Comparison of ENCODE assay signal across 17 cellular contexts in genomic region chr5:39198080-39198479, GRCh38. TPM values are rescaled to one million over a fixed set of nuclear protein-coding genes. Genes with fewer than 3 reads are reported as not detected.
DNase-seq lines count a peak whose midpoint lies in the region; ATAC-seq and TF ChIP-seq lines count a peak whose summit lies in the region.
"Had no signal": no experiment of that assay in that cellular context is flagged by ENCODE, and none has a peak within 500 bp of the region (broad histone marks: within the 10 kb centered on the region; RNA-seq: fewer than 3 reads in every experiment).

No MANE protein-coding gene starts in this region.

- intact Hi-C loops in CD8-positive, alpha-beta T cell (cut with DNase I, micrococcal nuclease): no loop called here
- intact Hi-C loops in activated T-helper 1 cell treated with anti-CD3 and anti-CD28 coated beads, Interleukin-12 subunit alpha, Interleukin-12 subunit beta, Interleukin-2, Interleukin-4 antibody, amounts not matched to agents 30 ng/mL and 10 ng/mL and 1 ng/mL, durations not matched to agents 14 hours and 24 hours and 36 hours (cut with micrococcal nuclease): loop anchor here (5.0 kb wide), 2 partner anchors 126 to 1479 kb away; partner anchors contain the start of genes PTGER4 and RICTOR

- no peak for DNase-seq in CD8-positive, alpha-beta T cell
- DNase-seq in HT-29 (ENCODE audit: low spot score) (peak; percentile 76), immature natural killer cell (no peak), MG63 (no peak), KG1 (lab: John Stamatoyannopoulos, UW) (no peak), GM13976 (ENCODE audit: low spot score) (no peak), nucleus accumbens (lab: John Stamatoyannopoulos, UW) (no peak)
- DNase-seq in activated T-helper 1 cell treated with anti-CD3 and anti-CD28 coated beads, Interleukin-12 subunit alpha, Interleukin-12 subunit beta, Interleukin-2, Interleukin-4 antibody, amounts not matched to agents 30 ng/mL and 10 ng/mL and 1 ng/mL, durations not matched to agents 14 hours and 24 hours and 36 hours (ENCODE audit: low spot score): no peak
- DNase-seq: activated CD4-positive, CD25-positive, alpha-beta regulatory T cell treated with anti-CD3 and anti-CD28 coated beads, Interleukin-2, amount 50 U/mL, for 72 hours; adrenal gland; HFFc6; kidney; NCI-H1694 treated with DMSO at 0.1 percent for 48 hours; NCI-H82 had no signal

- peaks cover 45% of the 10 kb centered on the region for H3K4me1 ChIP-seq in CD8-positive, alpha-beta T cell (ENCODE audit: insufficient read depth, low read length)
- H3K4me1 ChIP-seq: adrenal gland, suprapubic skin had no signal

- peak overlapping the region; percentile 80 for H3K4me3 Mint-ChIP-seq in CD8-positive, alpha-beta T cell
- peak overlapping the region; percentile 82 for H3K4me3 Mint-ChIP-seq in activated T-helper 1 cell treated with anti-CD3 and anti-CD28 coated beads, Interleukin-12 subunit alpha, Interleukin-12 subunit beta, Interleukin-2, Interleukin-4 antibody, amounts not matched to agents 30 ng/mL and 10 ng/mL and 1 ng/mL, durations not matched to agents 14 hours and 24 hours and 36 hours
- H3K4me3 Mint-ChIP-seq in immature natural killer cell: peak overlapping the region; percentile 20 to 67 (median 31)
- H3K4me3 Mint-ChIP-seq: HFFc6 had no signal

- no peaks in the 10 kb centered on the region for H3K27me3 Mint-ChIP-seq in CD8-positive, alpha-beta T cell (ENCODE audit: low read depth)
- H3K27me3 Mint-ChIP-seq in activated T-helper 1 cell treated with anti-CD3 and anti-CD28 coated beads, Interleukin-12 subunit alpha, Interleukin-12 subunit beta, Interleukin-2, Interleukin-4 antibody, amounts not matched to agents 30 ng/mL and 10 ng/mL and 1 ng/mL, durations not matched to agents 14 hours and 24 hours and 36 hours (ENCODE audit: insufficient read depth): no peaks in the 10 kb centered on the region
- peaks cover 0 to 4% (median 2%) of the 10 kb centered on the region in 3 donors for H3K27me3 Mint-ChIP-seq in immature natural killer cell (ENCODE audit: low read depth in 3 of 3)

- H3K4me3 ChIP-seq in CD8-positive, alpha-beta T cell (ENCODE audit: low read depth, low read length): peak overlapping the region; percentile 55
- H3K4me3 ChIP-seq in MG63: no peak overlapping the region
- H3K4me3 ChIP-seq: adrenal gland, suprapubic skin had no signal

- ATAC-seq in CD8-positive, alpha-beta T cell: peak; percentile 17

- H3K27ac ChIP-seq in CD8-positive, alpha-beta T cell (ENCODE audit: low read depth, low read length): peak overlapping the region; percentile 16
- H3K27ac ChIP-seq: adrenal gland, C4-2B, suprapubic skin had no signal

- H3K36me3 ChIP-seq in CD8-positive, alpha-beta T cell (ENCODE audit: insufficient read depth, low read length): no peaks in the 10 kb centered on the region
- H3K36me3 ChIP-seq in MG63: no peaks in the 10 kb centered on the region
- H3K36me3 ChIP-seq: adrenal gland, suprapubic skin had no signal

- no peaks in the 10 kb centered on the region for H3K9me3 ChIP-seq in CD8-positive, alpha-beta T cell (ENCODE audit: low read length)
- no peaks in the 10 kb centered on the region for H3K9me3 ChIP-seq in MG63
- H3K9me3 ChIP-seq: adrenal gland, suprapubic skin had no signal

- in situ Hi-C loops in GM13976 (cut with MboI; ENCODE audit: low sequenced_read_pairs, unreplicated experiment): no loop called here

- peak overlapping the region; percentile 85 for H3K27ac Mint-ChIP-seq in CD8-positive, alpha-beta T cell
- H3K27ac Mint-ChIP-seq in activated T-helper 1 cell treated with anti-CD3 and anti-CD28 coated beads, Interleukin-12 subunit alpha, Interleukin-12 subunit beta, Interleukin-2, Interleukin-4 antibody, amounts not matched to agents 30 ng/mL and 10 ng/mL and 1 ng/mL, durations not matched to agents 14 hours and 24 hours and 36 hours: peak overlapping the region; percentile 69
- H3K27ac Mint-ChIP-seq in immature natural killer cell: peak overlapping the region; percentile 66 to 90 (median 80)
- H3K27ac Mint-ChIP-seq: HFFc6 had no signal

- peaks cover 74% of the 10 kb centered on the region for H3K36me3 Mint-ChIP-seq in CD8-positive, alpha-beta T cell
- peaks cover 24% of the 10 kb centered on the region for H3K36me3 Mint-ChIP-seq in activated T-helper 1 cell treated with anti-CD3 and anti-CD28 coated beads, Interleukin-12 subunit alpha, Interleukin-12 subunit beta, Interleukin-2, Interleukin-4 antibody, amounts not matched to agents 30 ng/mL and 10 ng/mL and 1 ng/mL, durations not matched to agents 14 hours and 24 hours and 36 hours (ENCODE audit: low read depth)
- H3K36me3 Mint-ChIP-seq in immature natural killer cell: peaks cover 11 to 42% (median 15%) of the 10 kb centered on the region in 3 donors

- CTCF ChIA-PET in CD8-positive, alpha-beta T cell (lab: Charles Lee): interaction anchor here (6.2 to 14.3 kb wide), 2 partner anchors 9 to 19 kb away, joined by 57 to 127 read pairs; no protein-coding TSS in a partner anchor

- H3K4me1 Mint-ChIP-seq in CD8-positive, alpha-beta T cell (ENCODE audit: low read depth): peaks cover 57% of the 10 kb centered on the region
- peaks cover 63% of the 10 kb centered on the region for H3K4me1 Mint-ChIP-seq in activated T-helper 1 cell treated with anti-CD3 and anti-CD28 coated beads, Interleukin-12 subunit alpha, Interleukin-12 subunit beta, Interleukin-2, Interleukin-4 antibody, amounts not matched to agents 30 ng/mL and 10 ng/mL and 1 ng/mL, durations not matched to agents 14 hours and 24 hours and 36 hours (ENCODE audit: low read depth)
- H3K4me1 Mint-ChIP-seq in immature natural killer cell: peaks cover 85 to 99% of the 10 kb centered on the region in 2 donors

- H3K9me3 Mint-ChIP-seq in CD8-positive, alpha-beta T cell: no peaks in the 10 kb centered on the region
- H3K9me3 Mint-ChIP-seq in activated T-helper 1 cell treated with anti-CD3 and anti-CD28 coated beads, Interleukin-12 subunit alpha, Interleukin-12 subunit beta, Interleukin-2, Interleukin-4 antibody, amounts not matched to agents 30 ng/mL and 10 ng/mL and 1 ng/mL, durations not matched to agents 14 hours and 24 hours and 36 hours: no peaks in the 10 kb centered on the region
- no peaks in the 10 kb centered on the region for H3K9me3 Mint-ChIP-seq in immature natural killer cell
- H3K9me3 Mint-ChIP-seq: HFFc6 had no signal

- no peaks in the 10 kb centered on the region for H3K27me3 ChIP-seq in CD8-positive, alpha-beta T cell (ENCODE audit: insufficient read depth, low read length)
- H3K27me3 ChIP-seq in MG63: peaks cover 4% of the 10 kb centered on the region; the same call in 1 of the 2 replicates
- H3K27me3 ChIP-seq: adrenal gland had no signal

- POLR2A ChIA-PET in CD8-positive, alpha-beta T cell (lab: Charles Lee): interaction anchor here (6.0 kb wide), 2 partner anchors 14 to 19 kb away, joined by 42 to 71 read pairs; no protein-coding TSS in a partner anchor

- TF ChIP-seq CTCF in CD8-positive, alpha-beta T cell (IDR thresholded peaks at IDR 0.05): no peak
- no peak for TF ChIP-seq CTCF in GM13976 (IDR thresholded peaks at IDR 0.05; ENCODE audit: borderline replicate concordance, control extremely low read depth, extremely low read depth, insufficient read depth, missing control alignments)

RNA-seq across cellular contexts. Expression of gene FYB1, which starts 21.3 kb away (rescaled TPM):
- 100 to 1,000 TPM; 250 to 257 TPM for total RNA-seq in CD8-positive, alpha-beta T cell
- not detected in 2 replicates for total RNA-seq in HT-29 (2014; rRNA removed; shearing (Covaris generic))
- 100 and 107 TPM in 2 replicates for total RNA-seq in activated T-helper 1 cell treated with anti-CD3 and anti-CD28 coated beads, Interleukin-12 subunit alpha, Interleukin-12 subunit beta, Interleukin-2, Interleukin-4 antibody, amounts not matched to agents 30 ng/mL and 10 ng/mL and 1 ng/mL, durations not matched to agents 14 hours and 24 hours and 36 hours
- polyA plus RNA-seq in immature natural killer cell: 100 to 1,000 TPM in 1 of 3 donors, 10 to 100 TPM in 2; 50.6 to 205 (median 80.2) TPM
- total RNA-seq in MG63 (2014; rRNA removed; shearing (Covaris generic); ENCODE audit: low replicate concordance): not detected in 2 replicates
- total RNA-seq: myocyte had no signal

Comparison
In these comparisons a context has a peak if more than half of its experiments do, and no peak if none do; other contexts are left out.
1. H3K4me3 Mint-ChIP-seq: peak in every context shown above with its lines; median percentile 82 in activated T-helper 1 cell treated with anti-CD3 and anti-CD28 coated beads, Interleukin-12 subunit alpha, Interleukin-12 subunit beta, Interleukin-2, Interleukin-4 antibody, amounts not matched to agents 30 ng/mL and 10 ng/mL and 1 ng/mL, durations not matched to agents 14 hours and 24 hours and 36 hours; 80 in CD8-positive, alpha-beta T cell; 31 in immature natural killer cell.
2. RNA of gene FYB1, which starts 21.3 kb away (total RNA-seq): 250 to 257 TPM in CD8-positive, alpha-beta T cell and 100 to 107 TPM in activated T-helper 1 cell treated with anti-CD3 and anti-CD28 coated beads, Interleukin-12 subunit alpha, Interleukin-12 subunit beta, Interleukin-2, Interleukin-4 antibody, amounts not matched to agents 30 ng/mL and 10 ng/mL and 1 ng/mL, durations not matched to agents 14 hours and 24 hours and 36 hours; not detected in HT-29 and not detected in MG63; every median in the first group is over 100 times any median in the second.
3. Peak in every context shown above with its lines, with median percentiles within 50 percentile points of each other: H3K27ac Mint-ChIP-seq.